12 cellular contexts compared by ENCODE assay signal in the genomic region with DNA sequence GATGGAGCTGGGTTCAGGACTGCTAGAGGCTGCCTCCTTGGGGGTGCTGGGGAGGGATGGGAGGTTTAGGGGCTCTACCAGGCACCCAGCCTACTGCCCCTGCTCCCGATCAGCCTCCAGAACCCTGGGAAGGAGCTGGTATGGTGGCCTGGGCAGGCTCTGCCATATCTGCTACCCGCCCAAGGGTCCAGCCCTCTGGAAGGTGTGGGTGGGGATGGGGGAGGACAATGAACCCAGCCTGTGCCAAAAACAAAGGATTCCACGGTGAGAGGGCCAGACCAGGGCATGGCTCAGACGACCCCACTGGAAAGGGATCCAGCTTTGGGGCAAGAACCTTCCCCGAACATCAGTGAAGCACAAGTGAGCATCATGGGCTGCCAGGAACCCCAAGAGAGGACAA. TPM values are rescaled to one million over a fixed set of nuclear protein-coding genes. Genes with fewer than 3 reads are reported as not detected.
A peak's percentile ranks its signal among the peaks of the same experiment; 100 is the strongest.
DNase-seq lines count a peak whose midpoint lies in the region; ATAC-seq, FAIRE-seq and TF ChIP-seq lines count a peak whose summit lies in the region.
"Had no signal": no experiment of that assay in that cellular context is flagged by ENCODE, and none has a peak within 500 bp of the region (broad histone marks: within the 10 kb centered on the region; RNA-seq: fewer than 3 reads in every experiment).

No MANE protein-coding gene starts in this region.

- in situ Hi-C loops in HAP-1 (cut with MboI; ENCODE audit: low sequenced_read_pairs), result no loop called here

- H3K4me1 ChIP-seq in A549, result peaks cover 40% of the 10 kb centered on the region
- peaks cover 0 to 19% (median 14%) of the 10 kb centered on the region in 4 experiments; a peak in 6 of 7 replicates for H3K4me1 ChIP-seq in H1 (replicated peaks in 1 of 4; ENCODE audit: control insufficient read depth in 3 of 4, insufficient read depth in 4 of 4, low read length in 3 of 4)
- H3K4me1 ChIP-seq in HAP-1, result peaks cover 10% of the 10 kb centered on the region

- H3K27me3 Mint-ChIP-seq in T-helper 2 cell treated with Interferon-gamma antibody and Interleukin-4, amounts not matched to agents 5 μg/mL and 100 μg/mL, for 36 hours (ENCODE audit: low read depth), result no peaks in the 10 kb centered on the region
- H3K27me3 Mint-ChIP-seq in IgD-negative memory B cell, result no peaks in the 10 kb centered on the region
- no peaks in the 10 kb centered on the region for H3K27me3 Mint-ChIP-seq in activated T-cell treated with anti-CD3 and anti-CD28 coated beads, Interleukin-2, amount 50 U/mL, for 24 hours

- H2BK20ac ChIP-seq in H1 (ENCODE audit: low read length), result no peak overlapping the region

- H2BK15ac ChIP-seq in H1 (ENCODE audit: low read length), result no peak overlapping the region

- H3K23ac ChIP-seq in H1 (ENCODE audit: insufficient read length), result no peak overlapping the region

- 65% methylated on average over 4 of the region's 5 CpGs for WGBS in A549 (ENCODE audit: missing lambda C conversion rate)
- WGBS in H1 (ENCODE audit: extremely low coverage in 1 of 2, insufficient coverage in 1 of 2, insufficient read length in 1 of 2, insufficient replicate concordance in 2 of 2, low coverage in 1 of 2, low lambda C conversion rate in 2 of 2, missing lambda C conversion rate in 1 of 2), 2 experiments, result 79% methylated on average over 5 of the region's 5 CpGs; no CpG with 5 or more reads in 1 of the 2 experiments

- H2AK5ac ChIP-seq in H1 (ENCODE audit: low read depth, low read length), result no peak overlapping the region

- H4K20me1 ChIP-seq in H1 (replicated peaks in 1 of 2; ENCODE audit: control insufficient read depth in 1 of 2, insufficient read depth in 2 of 2, low read length in 2 of 2), result peaks cover 0 to 4% of the 10 kb centered on the region in 2 experiments

- no peak overlapping the region for H3K56ac ChIP-seq in H1 (replicated peaks; ENCODE audit: insufficient read length, low read depth, low read length)

- H3K27me3 ChIP-seq in H1 (replicated peaks in 1 of 4; ENCODE audit: control insufficient read depth in 3 of 4, extremely low read depth in 1 of 4, insufficient read depth in 3 of 4, low read length in 3 of 4) (no peaks in the 10 kb centered on the region), HAP-1 (ENCODE audit: low read depth) (no peaks in the 10 kb centered on the region)

- TF ChIP-seq POLR2A in A549 (IDR thresholded peaks at IDR 0.05; ENCODE audit: low read length) (no peak), H1 (IDR thresholded peaks at IDR 0.05; ENCODE audit: control extremely low read depth in 1 of 2, low read depth in 2 of 2, low read length in 2 of 2) (no peak)

- H3K14ac ChIP-seq in H1 (ENCODE audit: insufficient read length), result no peak overlapping the region

- peaks cover 58% of the 10 kb centered on the region for H3K4me1 Mint-ChIP-seq in T-helper 2 cell treated with Interferon-gamma antibody and Interleukin-4, amounts not matched to agents 5 μg/mL and 100 μg/mL, for 36 hours (ENCODE audit: low read depth)
- peaks cover 9 to 22% (median 18%) of the 10 kb centered on the region in 3 donors for H3K4me1 Mint-ChIP-seq in IgD-negative memory B cell
- H3K4me1 Mint-ChIP-seq in activated T-cell treated with anti-CD3 and anti-CD28 coated beads, Interleukin-2, amount 50 U/mL, for 24 hours (ENCODE audit: low read depth), result peaks cover 39% of the 10 kb centered on the region

- H3K27ac ChIP-seq in A549, result peak overlapping the region; percentile 76 to 92
- H3K27ac ChIP-seq in H1 (ENCODE audit: low read depth, low read length), result no peak overlapping the region
- H3K27ac ChIP-seq: PC-9 had no signal

- CTCF ChIA-PET in A549 (lab: Yijun Ruan, JAX) (interaction anchor here (0.6 to 4.0 kb wide), 13 partner anchors 9 to 197 kb away, joined by 3 to 37 read pairs (median 4); a partner anchor contains a TSS), H1 (lab: Charles Lee; ENCODE audit: partially characterized antibody) (interaction anchor here (0.6 to 9.1 kb wide), 15 partner anchors 8 to 178 kb away, joined by 3 to 203 read pairs (median 4); a partner anchor contains a TSS)

- H2BK120ac ChIP-seq in H1 (replicated peaks; ENCODE audit: low read depth, low read length), result no peak overlapping the region

- H3K4me3 ChIP-seq in A549 (no peak overlapping the region), H1 (ENCODE audit: extremely low read depth in 1 of 4, insufficient read depth in 2 of 4, low read depth in 3 of 4, low read length in 4 of 4) (no peak overlapping the region), HAP-1 (no peak overlapping the region)
- H3K4me3 ChIP-seq: PC-9 had no signal

- no peak overlapping the region for H3K4ac ChIP-seq in H1 (replicated peaks; ENCODE audit: insufficient read length, low read depth, low read length)

- POLR2A ChIA-PET in A549 (lab: Yijun Ruan, JAX), result no interaction called here
- POLR2A ChIA-PET in H1 (lab: Charles Lee; ENCODE audit: partially characterized antibody), result no interaction called here

- no peaks in the 10 kb centered on the region for H3K79me1 ChIP-seq in H1 (ENCODE audit: low read depth, low read length)

- TF ChIP-seq EP300 in A549 (IDR thresholded peaks at IDR 0.05) (no peak), H1 (IDR thresholded peaks at IDR 0.05; ENCODE audit: borderline replicate concordance in 1 of 2, low read depth in 2 of 2, low read length in 2 of 2) (no peak)

- no peak overlapping the region for H2BK5ac ChIP-seq in H1 (ENCODE audit: low read depth, low read length)

- no peak overlapping the region; the same call in 1 of the 2 replicates for H4K8ac ChIP-seq in H1 (ENCODE audit: extremely low read depth, insufficient read depth, low read length)

- no peak for ATAC-seq in A549

- FAIRE-seq in A549 (lab: Jason Lieb, UNC) (no peak), H1 (lab: Jason Lieb, UNC) (no peak)

- no peak overlapping the region for H2AFZ ChIP-seq in H1 (ENCODE audit: low read length)
- H2AFZ ChIP-seq: PC-9 had no signal

- H3K36me3 ChIP-seq in H1 (ENCODE audit: control insufficient read depth in 2 of 4, insufficient read depth in 4 of 4, low read length in 3 of 4) (no peaks in the 10 kb centered on the region), HAP-1 (replicated peaks) (0 out of 2 replicates have a peak, but pooled peaks cover 3% of the 10 kb centered on the region)

- H3K4me3 Mint-ChIP-seq in T-helper 2 cell treated with Interferon-gamma antibody and Interleukin-4, amounts not matched to agents 5 μg/mL and 100 μg/mL, for 36 hours, result peak overlapping the region; percentile 39
- peak overlapping the region in 1 of 4 donors; percentile 65 for H3K4me3 Mint-ChIP-seq in IgD-negative memory B cell
- no peak overlapping the region for H3K4me3 Mint-ChIP-seq in activated T-cell treated with anti-CD3 and anti-CD28 coated beads, Interleukin-2, amount 50 U/mL, for 24 hours
- H3K4me3 Mint-ChIP-seq: HFFc6 had no signal

- no peak for TF ChIP-seq CTCF in A549 (IDR thresholded peaks at IDR 0.05)
- no peak for TF ChIP-seq CTCF in H1 (IDR thresholded peaks at IDR 0.05; ENCODE audit: control extremely low read depth in 1 of 3, insufficient read depth in 1 of 3, low read depth in 1 of 3, low read length in 3 of 3)

- H3K9me3 Mint-ChIP-seq in T-helper 2 cell treated with Interferon-gamma antibody and Interleukin-4, amounts not matched to agents 5 μg/mL and 100 μg/mL, for 36 hours, result no peaks in the 10 kb centered on the region
- no peaks in the 10 kb centered on the region for H3K9me3 Mint-ChIP-seq in IgD-negative memory B cell
- H3K9me3 Mint-ChIP-seq in activated T-cell treated with anti-CD3 and anti-CD28 coated beads, Interleukin-2, amount 50 U/mL, for 24 hours, result no peaks in the 10 kb centered on the region
- H3K9me3 Mint-ChIP-seq: HFFc6 had no signal

- DNase-seq in T-helper 2 cell treated with Interferon-gamma antibody and Interleukin-4, amounts not matched to agents 5 μg/mL and 100 μg/mL, for 36 hours (ENCODE audit: low spot score), result no peak
- no peak for DNase-seq in T-helper 2 cell
- DNase-seq in A549 (ENCODE audit: low read depth in 1 of 2, low spot score in 1 of 2), result no peak
- no peak for DNase-seq in H1 (ENCODE audit: low read depth in 1 of 2, low spot score in 2 of 2)
- no peak for DNase-seq in activated T-cell treated with anti-CD3 and anti-CD28 coated beads, Interleukin-2, amount 50 U/mL, for 24 hours
- DNase-seq in HAP-1 (ENCODE audit: low spot score in 2 of 2), result no peak
- DNase-seq in AG08395 (ENCODE audit: low spot score), result no peak
- DNase-seq: GOT3, HFFc6, NCI-H2081 treated with DMSO at 0.1 percent for 48 hours had no signal

- H3K18ac ChIP-seq in H1 (ENCODE audit: extremely low read depth, low read length), result no peak overlapping the region

- peaks cover 25% of the 10 kb centered on the region for H3K36me3 Mint-ChIP-seq in T-helper 2 cell treated with Interferon-gamma antibody and Interleukin-4, amounts not matched to agents 5 μg/mL and 100 μg/mL, for 36 hours (ENCODE audit: low read depth)
- H3K36me3 Mint-ChIP-seq in IgD-negative memory B cell, result no peaks in the 10 kb centered on the region
- peaks cover 3% of the 10 kb centered on the region for H3K36me3 Mint-ChIP-seq in activated T-cell treated with anti-CD3 and anti-CD28 coated beads, Interleukin-2, amount 50 U/mL, for 24 hours (ENCODE audit: low read depth)

- H3K27ac Mint-ChIP-seq in T-helper 2 cell treated with Interferon-gamma antibody and Interleukin-4, amounts not matched to agents 5 μg/mL and 100 μg/mL, for 36 hours, result peak overlapping the region; percentile 73
- peak overlapping the region; percentile 48 to 77 (median 76) for H3K27ac Mint-ChIP-seq in IgD-negative memory B cell
- no peak overlapping the region for H3K27ac Mint-ChIP-seq in activated T-cell treated with anti-CD3 and anti-CD28 coated beads, Interleukin-2, amount 50 U/mL, for 24 hours
- H3K27ac Mint-ChIP-seq: HFFc6 had no signal

- TF ChIP-seq RAD21 in A549 (conservative IDR thresholded peaks at IDR 0.05 in 1 of 2, IDR thresholded peaks at IDR 0.05 in 1 of 2), result no peak
- TF ChIP-seq RAD21 in H1 (IDR thresholded peaks at IDR 0.05 in 1 of 2, conservative IDR thresholded peaks at IDR 0.05 in 1 of 2; ENCODE audit: low read depth in 2 of 2, low read length in 2 of 2), result no peak

- H3K9me3 ChIP-seq in A549, result no peaks in the 10 kb centered on the region
- no peaks in the 10 kb centered on the region for H3K9me3 ChIP-seq in H1 (ENCODE audit: insufficient read depth in 2 of 2, low read depth in 1 of 2, low read length in 1 of 2)
- H3K9me3 ChIP-seq in HAP-1, result no peaks in the 10 kb centered on the region

- H3K4me2 ChIP-seq in A549, result peak overlapping the region; percentile 92; the same call in 1 of the 3 replicates
- no peak overlapping the region for H3K4me2 ChIP-seq in H1 (ENCODE audit: insufficient read depth in 1 of 2, low read depth in 2 of 2, low read length in 2 of 2)
- H3K4me2 ChIP-seq: PC-9 had no signal

- H3K79me2 ChIP-seq in H1 (ENCODE audit: control insufficient read depth in 1 of 2, insufficient read depth in 2 of 2, low read length in 2 of 2), result no peaks in the 10 kb centered on the region

- peaks cover 12% of the 10 kb centered on the region; the same call in 1 of the 2 replicates for H3K23me2 ChIP-seq in H1 (ENCODE audit: low read depth, low read length)

- H4K5ac ChIP-seq in H1 (ENCODE audit: insufficient read length, low read depth, low read length), result no peak overlapping the region

- no peak overlapping the region; the same call in 1 of the 2 replicates for H2BK12ac ChIP-seq in H1 (ENCODE audit: low read depth, low read length)

- H4K91ac ChIP-seq in H1 (replicated peaks; ENCODE audit: insufficient read length, low read length), result peak overlapping the region; percentile 20

- no peak overlapping the region for H3K9ac ChIP-seq in H1 (replicated peaks in 1 of 4; ENCODE audit: extremely low read depth in 1 of 4, low read depth in 3 of 4, low read length in 3 of 4)

RNA-seq across cellular contexts. Expression of a gene that starts 3.0 kb away (rescaled TPM):
- polyA plus RNA-seq in A549 (2011; rRNA removed) (11.3 and 12.2 TPM in 2 replicates), A549 (2017; fragmentation: RNase III; extraction: RNeasy Plus Mini Kit Qiagen cat#74134 plus additional on column Dnase treatment) (4.7 to 6.6 TPM (median 5.5 TPM) in 3 replicates), IgD-negative memory B cell (15.7 TPM), H1 (2011; rRNA removed) (36.0 and 44.6 TPM in 2 replicates)
- 15.9 and 17.8 TPM in 2 replicates for polyA plus RNA-seq in A549 (2012; cell fraction: cytosol; rRNA removed)
- polyA plus RNA-seq in A549 (2012; cell fraction: nucleus; rRNA removed), result 32.2 and 52.9 TPM in 2 replicates
- 6.0 and 9.2 TPM in 2 replicates for polyA minus RNA-seq in A549 (2011; rRNA and poly(A)+ RNA removed)
- total RNA-seq in H1 (2021; fragmentation: NEBNext Ultra II Directional; extraction: Animal tissue kit (Norgen Biotek cat#: 25700)), result 8.4 and 10.3 TPM in 2 replicates
- polyA plus RNA-seq in H1 (2011; cell fraction: cytosol; rRNA removed), result 22.6 TPM
- polyA plus RNA-seq in H1 (2011; cell fraction: nucleus; rRNA removed), result 27.5 TPM
- 3.7 to 12.4 TPM (median 11.3 TPM) in 4 replicates for polyA plus RNA-seq in H1 (2012, experiment 1 of 2)
- 10.9 TPM for polyA plus RNA-seq in H1 (2012, experiment 2 of 2)
- 9.5 TPM for polyA plus RNA-seq in H1 (2013, experiment 1 of 2)
- 10.2 TPM for polyA plus RNA-seq in H1 (2013, experiment 2 of 2)
- polyA minus RNA-seq in H1 (2011; rRNA and poly(A)+ RNA removed), result 8.2 and 8.5 TPM in 2 replicates
- 3.8 TPM for polyA minus RNA-seq in H1 (2011; cell fraction: cytosol; rRNA and poly(A)+ RNA removed)
- polyA minus RNA-seq in H1 (2011; cell fraction: nucleus; rRNA and poly(A)+ RNA removed), result 8.7 TPM

RNA-seq across cellular contexts. Expression of a gene that starts 19.7 kb away (rescaled TPM):
- not detected in 2 replicates for polyA plus RNA-seq in A549 (2011; rRNA removed)
- 0.03 and 0.09 TPM in 2 replicates for polyA plus RNA-seq in A549 (2012; cell fraction: cytosol; rRNA removed)
- polyA plus RNA-seq in A549 (2012; cell fraction: nucleus; rRNA removed), result 0.47 and 0.49 TPM in 2 replicates
- polyA plus RNA-seq in A549 (2017; fragmentation: RNase III; extraction: RNeasy Plus Mini Kit Qiagen cat#74134 plus additional on column Dnase treatment), result not detected in 3 replicates
- polyA minus RNA-seq in A549 (2011; rRNA and poly(A)+ RNA removed), result not detected in 2 replicates
- polyA plus RNA-seq in IgD-negative memory B cell, result 0.79 TPM
- not detected in 2 replicates for total RNA-seq in H1 (2021; fragmentation: NEBNext Ultra II Directional; extraction: Animal tissue kit (Norgen Biotek cat#: 25700))
- not detected in 2 replicates for polyA plus RNA-seq in H1 (2011; rRNA removed)
- polyA plus RNA-seq in H1 (2011; cell fraction: cytosol; rRNA removed), result not detected
- polyA plus RNA-seq in H1 (2011; cell fraction: nucleus; rRNA removed), result not detected
- polyA plus RNA-seq in H1 (2012, experiment 1 of 2), result not detected in 4 replicates
- not detected for polyA plus RNA-seq in H1 (2012, experiment 2 of 2)
- not detected for polyA plus RNA-seq in H1 (2013, experiment 1 of 2)
- polyA plus RNA-seq in H1 (2013, experiment 2 of 2), result not detected
- polyA minus RNA-seq in H1 (2011; rRNA and poly(A)+ RNA removed), result not detected in 2 replicates
- polyA minus RNA-seq in H1 (2011; cell fraction: cytosol; rRNA and poly(A)+ RNA removed), result not detected
- polyA minus RNA-seq in H1 (2011; cell fraction: nucleus; rRNA and poly(A)+ RNA removed), result not detected
- total RNA-seq: HFFc6, PC-9 had no signal

RNA-seq across cellular contexts. Expression of a gene that starts 39.8 kb away (rescaled TPM):
- polyA plus RNA-seq in A549 (2011; rRNA removed), result 54.5 and 64.7 TPM in 2 replicates
- 53.0 and 70.6 TPM in 2 replicates for polyA plus RNA-seq in A549 (2012; cell fraction: cytosol; rRNA removed)
- 279 and 384 TPM in 2 replicates for polyA plus RNA-seq in A549 (2012; cell fraction: nucleus; rRNA removed)
- polyA plus RNA-seq in A549 (2017; fragmentation: RNase III; extraction: RNeasy Plus Mini Kit Qiagen cat#74134 plus additional on column Dnase treatment), result 40.7 to 49.3 TPM (median 44.3 TPM) in 3 replicates
- polyA minus RNA-seq in A549 (2011; rRNA and poly(A)+ RNA removed), result 62.7 and 126 TPM in 2 replicates
- polyA plus RNA-seq in IgD-negative memory B cell, result not detected
- total RNA-seq in H1 (2021; fragmentation: NEBNext Ultra II Directional; extraction: Animal tissue kit (Norgen Biotek cat#: 25700)), result 3.3 and 3.5 TPM in 2 replicates
- 3.3 and 4.1 TPM in 2 replicates for polyA plus RNA-seq in H1 (2011; rRNA removed)
- 4.0 TPM for polyA plus RNA-seq in H1 (2011; cell fraction: cytosol; rRNA removed)
- 16.5 TPM for polyA plus RNA-seq in H1 (2011; cell fraction: nucleus; rRNA removed)
- polyA plus RNA-seq in H1 (2012, experiment 1 of 2), result 3.5 to 4.5 TPM (median 3.9 TPM) in 4 replicates
- polyA plus RNA-seq in H1 (2012, experiment 2 of 2), result 2.9 TPM
- polyA plus RNA-seq in H1 (2013, experiment 1 of 2), result 2.2 TPM
- 1.8 TPM for polyA plus RNA-seq in H1 (2013, experiment 2 of 2)
- 9.4 and 9.6 TPM in 2 replicates for polyA minus RNA-seq in H1 (2011; rRNA and poly(A)+ RNA removed)
- polyA minus RNA-seq in H1 (2011; cell fraction: cytosol; rRNA and poly(A)+ RNA removed), result 6.2 TPM
- polyA minus RNA-seq in H1 (2011; cell fraction: nucleus; rRNA and poly(A)+ RNA removed), result 4.6 TPM

RNA-seq across cellular contexts. Expression of a gene that starts 40.4 kb away (rescaled TPM):
- polyA plus RNA-seq in A549 (2011; rRNA removed) (5.4 and 5.8 TPM in 2 replicates), A549 (2017; fragmentation: RNase III; extraction: RNeasy Plus Mini Kit Qiagen cat#74134 plus additional on column Dnase treatment) (6.8 to 9.0 TPM (median 8.7 TPM) in 3 replicates), IgD-negative memory B cell (44.0 TPM), H1 (2011; rRNA removed) (7.0 and 11.3 TPM in 2 replicates)
- polyA plus RNA-seq in A549 (2012; cell fraction: cytosol; rRNA removed), result 8.2 and 11.8 TPM in 2 replicates
- polyA plus RNA-seq in A549 (2012; cell fraction: nucleus; rRNA removed), result 26.1 and 26.3 TPM in 2 replicates
- polyA minus RNA-seq in A549 (2011; rRNA and poly(A)+ RNA removed), result 6.1 and 9.3 TPM in 2 replicates
- total RNA-seq in H1 (2021; fragmentation: NEBNext Ultra II Directional; extraction: Animal tissue kit (Norgen Biotek cat#: 25700)), result 5.4 and 6.5 TPM in 2 replicates
- 7.8 TPM for polyA plus RNA-seq in H1 (2011; cell fraction: cytosol; rRNA removed)
- polyA plus RNA-seq in H1 (2011; cell fraction: nucleus; rRNA removed), result 14.8 TPM
- polyA plus RNA-seq in H1 (2012, experiment 1 of 2), result 4.7 to 6.8 TPM (median 5.5 TPM) in 4 replicates
- polyA plus RNA-seq in H1 (2012, experiment 2 of 2), result 7.3 TPM
- 3.7 TPM for polyA plus RNA-seq in H1 (2013, experiment 1 of 2)
- 3.1 TPM for polyA plus RNA-seq in H1 (2013, experiment 2 of 2)
- polyA minus RNA-seq in H1 (2011; rRNA and poly(A)+ RNA removed), result 5.0 and 6.8 TPM in 2 replicates
- polyA minus RNA-seq in H1 (2011; cell fraction: cytosol; rRNA and poly(A)+ RNA removed), result 3.7 TPM
- 7.8 TPM for polyA minus RNA-seq in H1 (2011; cell fraction: nucleus; rRNA and poly(A)+ RNA removed)
